Comparison of ENCODE assay signal across 1 cellular context in genomic region chr1:56387071-56387747, GRCh38.
TF ChIP-seq lines count a peak whose summit lies in the region.

No MANE protein-coding gene starts in this region.

TF ChIP-seq in GM23338, 12 proteins besides CTCF, POLR2A, EP300 and RAD21 (continued from another document):
- TF ChIP-seq ZNF462 (CRISPR knock-in tag; IDR thresholded peaks at IDR 0.05) (no peak), ETS1 (IDR thresholded peaks at IDR 0.05) (no peak), EZH2 (IDR thresholded peaks at IDR 0.05; ENCODE audit: low read depth, unreplicated experiment) (no peak), STAT1 (IDR thresholded peaks at IDR 0.05; ENCODE audit: unreplicated experiment) (no peak), EZH2phosphoT487 (IDR thresholded peaks at IDR 0.05; ENCODE audit: unreplicated experiment) (no peak)
